In genomic region chr2:241534293-241534692, GRCh38 we compare ENCODE assay signal across 18 cellular contexts. TPM values are rescaled to one million over a fixed set of nuclear protein-coding genes. Genes with fewer than 3 reads are reported as not detected.
A peak's percentile ranks its signal among the peaks of the same experiment; 100 is the strongest.
DNase-seq lines count a peak whose midpoint lies in the region; ATAC-seq, FAIRE-seq and TF ChIP-seq lines count a peak whose summit lies in the region.
"Had no signal": no experiment of that assay in that cellular context is flagged by ENCODE, and none has a peak within 500 bp of the region (broad histone marks: within the 10 kb centered on the region; RNA-seq: fewer than 3 reads in every experiment).

No MANE protein-coding gene starts in this region.

- no peaks in the 10 kb centered on the region for H3K9me3 ChIP-seq in OCI-LY3 (ENCODE audit: insufficient read depth, low read length)
- H3K9me3 ChIP-seq in H1 (ENCODE audit: insufficient read depth in 2 of 2, low read depth in 1 of 2, low read length in 1 of 2): no peaks in the 10 kb centered on the region
- no peaks in the 10 kb centered on the region for H3K9me3 ChIP-seq in PC-9 (ENCODE audit: insufficient read depth, low read depth)
- no peaks in the 10 kb centered on the region for H3K9me3 ChIP-seq in SJCRH30 (replicated peaks)
- H3K9me3 ChIP-seq: Caco-2 had no signal

- no peak overlapping the region for H3K4ac ChIP-seq in H1 (replicated peaks; ENCODE audit: insufficient read length, low read depth, low read length)

- TF ChIP-seq EP300 in H1 (IDR thresholded peaks at IDR 0.05; ENCODE audit: borderline replicate concordance in 1 of 2, low read depth in 2 of 2, low read length in 2 of 2): no peak

- no peak overlapping the region for H2BK5ac ChIP-seq in H1 (ENCODE audit: low read depth, low read length)

- H3K27me3 ChIP-seq in OCI-LY3 (ENCODE audit: low read depth, low read length) (no peaks in the 10 kb centered on the region), H1 (replicated peaks in 1 of 4; ENCODE audit: control insufficient read depth in 3 of 4, extremely low read depth in 1 of 4, insufficient read depth in 3 of 4, low read length in 3 of 4) (no peaks in the 10 kb centered on the region), PC-9 (ENCODE audit: insufficient read depth, low read depth) (peaks cover 28% of the 10 kb centered on the region), SJCRH30 (no peaks in the 10 kb centered on the region), foreskin keratinocyte (peaks cover 12% of the 10 kb centered on the region)

- TF ChIP-seq RAD21 in H1 (IDR thresholded peaks at IDR 0.05 in 1 of 2, conservative IDR thresholded peaks at IDR 0.05 in 1 of 2; ENCODE audit: low read depth in 2 of 2, low read length in 2 of 2): no peak

- no peak overlapping the region for H3K27ac Mint-ChIP-seq in neural crest cell (ENCODE audit: unreplicated experiment)
- H3K27ac Mint-ChIP-seq: CD4-positive, alpha-beta T cell; GM23338 had no signal

- H3K4me2 ChIP-seq in OCI-LY3 (ENCODE audit: low read length): 0 out of 2 replicates have a peak overlapping the region, but pooled peaks have one; percentile 49
- no peak overlapping the region for H3K4me2 ChIP-seq in H1 (ENCODE audit: insufficient read depth in 1 of 2, low read depth in 2 of 2, low read length in 2 of 2)
- no peak overlapping the region for H3K4me2 ChIP-seq in PC-9
- H3K4me2 ChIP-seq: GM23338 had no signal

- H3K4me3 ChIP-seq in OCI-LY3 (ENCODE audit: low read length) (no peak overlapping the region), H1 (ENCODE audit: extremely low read depth in 1 of 4, insufficient read depth in 2 of 4, low read depth in 3 of 4, low read length in 4 of 4) (no peak overlapping the region), PC-9 (no peak overlapping the region), SJCRH30 (no peak overlapping the region)
- H3K4me3 ChIP-seq: GM23338 had no signal

- H4K8ac ChIP-seq in H1 (ENCODE audit: extremely low read depth, insufficient read depth, low read length): peak overlapping the region; percentile 35; the same call in 1 of the 2 replicates

- H3K79me2 ChIP-seq in OCI-LY3 (ENCODE audit: low read length): no peaks in the 10 kb centered on the region
- no peaks in the 10 kb centered on the region for H3K79me2 ChIP-seq in H1 (ENCODE audit: control insufficient read depth in 1 of 2, insufficient read depth in 2 of 2, low read length in 2 of 2)
- H3K79me2 ChIP-seq in PC-9 (ENCODE audit: low read depth): no peaks in the 10 kb centered on the region

- intact Hi-C loops in PC-9 (cut with micrococcal nuclease; ENCODE audit: unreplicated experiment): no loop called here

- H3K9ac ChIP-seq in OCI-LY3 (ENCODE audit: low read length) (no peak overlapping the region), H1 (replicated peaks in 1 of 4; ENCODE audit: extremely low read depth in 1 of 4, low read depth in 3 of 4, low read length in 3 of 4) (no peak overlapping the region)

- H2AFZ ChIP-seq in OCI-LY3 (ENCODE audit: low read depth, low read length) (no peak overlapping the region), H1 (ENCODE audit: low read length) (no peak overlapping the region), PC-9 (no peak overlapping the region)
- H2AFZ ChIP-seq: GM23338 had no signal

- no peak overlapping the region for H4K5ac ChIP-seq in H1 (ENCODE audit: insufficient read length, low read depth, low read length)

- H3K79me1 ChIP-seq in H1 (ENCODE audit: low read depth, low read length): no peaks in the 10 kb centered on the region

- no peaks in the 10 kb centered on the region for H3K9me3 Mint-ChIP-seq in neural crest cell
- H3K9me3 Mint-ChIP-seq: CD4-positive, alpha-beta T cell; GM23338 had no signal

- H3K23ac ChIP-seq in H1 (ENCODE audit: insufficient read length): no peak overlapping the region

- H3K36me3 ChIP-seq in OCI-LY3 (replicated peaks; ENCODE audit: low read depth, low read length) (no peaks in the 10 kb centered on the region), H1 (ENCODE audit: control insufficient read depth in 2 of 4, insufficient read depth in 4 of 4, low read length in 3 of 4) (no peaks in the 10 kb centered on the region), PC-9 (ENCODE audit: low read depth) (no peaks in the 10 kb centered on the region), SJCRH30 (no peaks in the 10 kb centered on the region)

- H3K18ac ChIP-seq in H1 (ENCODE audit: extremely low read depth, low read length): no peak overlapping the region

- no peak overlapping the region for H2BK120ac ChIP-seq in H1 (replicated peaks; ENCODE audit: low read depth, low read length)

- no peaks in the 10 kb centered on the region for H3F3A ChIP-seq in PC-9 (ENCODE audit: insufficient read depth, low read depth)

- no TSS peak for BruUV-seq in PC-9 (replicated peaks; lab: Mats Ljungman, UMichigan)

- H2BK15ac ChIP-seq in H1 (ENCODE audit: low read length): no peak overlapping the region

- H2AK5ac ChIP-seq in H1 (ENCODE audit: low read depth, low read length): no peak overlapping the region

- no peak overlapping the region for H4K91ac ChIP-seq in H1 (replicated peaks; ENCODE audit: insufficient read length, low read length)

- no peaks in the 10 kb centered on the region for H4K20me1 ChIP-seq in OCI-LY3 (ENCODE audit: insufficient read depth, low read length)
- H4K20me1 ChIP-seq in H1 (replicated peaks in 1 of 2; ENCODE audit: control insufficient read depth in 1 of 2, insufficient read depth in 2 of 2, low read length in 2 of 2): no peaks in the 10 kb centered on the region
- H4K20me1 ChIP-seq in PC-9 (ENCODE audit: insufficient read depth): no peaks in the 10 kb centered on the region

- H2BK20ac ChIP-seq in H1 (ENCODE audit: low read length): no peak overlapping the region

- H3K4me1 ChIP-seq in OCI-LY3 (ENCODE audit: low read length): peaks cover 15% of the 10 kb centered on the region
- no peaks in the 10 kb centered on the region; a peak in 1 of 7 replicates for H3K4me1 ChIP-seq in H1 (replicated peaks in 1 of 4; ENCODE audit: control insufficient read depth in 3 of 4, insufficient read depth in 4 of 4, low read length in 3 of 4)
- no peaks in the 10 kb centered on the region for H3K4me1 ChIP-seq in PC-9 (replicated peaks; ENCODE audit: insufficient read depth)
- peaks cover 2% of the 10 kb centered on the region; the same call in 1 of the 2 replicates for H3K4me1 ChIP-seq in SJCRH30
- no peaks in the 10 kb centered on the region for H3K4me1 ChIP-seq in foreskin keratinocyte
- H3K4me1 ChIP-seq: Caco-2 had no signal

- no peak for TF ChIP-seq POLR2A in H1 (IDR thresholded peaks at IDR 0.05; ENCODE audit: control extremely low read depth in 1 of 2, low read depth in 2 of 2, low read length in 2 of 2)

- no peaks in the 10 kb centered on the region for H3K9me2 ChIP-seq in PC-9 (ENCODE audit: insufficient read depth)

- POLR2A ChIA-PET in H1 (lab: Charles Lee; ENCODE audit: partially characterized antibody) (interaction anchor here (1.6 kb wide), 1 partner anchor 23 kb away, joined by 3 read pairs; no protein-coding TSS in a partner anchor), PC-9 (lab: Charles Lee; ENCODE audit: unreplicated experiment) (no interaction called here)

- peaks cover 26% of the 10 kb centered on the region for H3K4me1 Mint-ChIP-seq in neural crest cell

- no peak for ATAC-seq in foreskin keratinocyte

- H3K14ac ChIP-seq in H1 (ENCODE audit: insufficient read length): no peak overlapping the region

- peak overlapping the region; percentile 8 for H3K4me3 Mint-ChIP-seq in neural crest cell
- H3K4me3 Mint-ChIP-seq: CD4-positive, alpha-beta T cell; GM23338 had no signal

- no peak overlapping the region for H3K56ac ChIP-seq in H1 (replicated peaks; ENCODE audit: insufficient read length, low read depth, low read length)

- no peak overlapping the region for H3K27ac ChIP-seq in OCI-LY3 (ENCODE audit: low read length)
- H3K27ac ChIP-seq in H1 (ENCODE audit: low read depth, low read length): no peak overlapping the region
- no peak overlapping the region for H3K27ac ChIP-seq in PC-9
- no peak overlapping the region for H3K27ac ChIP-seq in SJCRH30
- H3K27ac ChIP-seq in foreskin keratinocyte: no peak overlapping the region
- H3K27ac ChIP-seq: C4-2B had no signal

- no peak for FAIRE-seq in H1 (lab: Jason Lieb, UNC)
- FAIRE-seq: A204.1, D721Med, G401.6, GM12892, GM18507 had no signal

- H3K23me2 ChIP-seq in H1 (ENCODE audit: low read depth, low read length): no peaks in the 10 kb centered on the region

- CTCF ChIA-PET in H1 (lab: Charles Lee; ENCODE audit: partially characterized antibody): no interaction called here
- CTCF ChIA-PET in PC-9 (lab: Charles Lee): no interaction called here

- H3K27me3 Mint-ChIP-seq in neural crest cell (ENCODE audit: low read depth): peaks cover 13% of the 10 kb centered on the region

- H2BK12ac ChIP-seq in H1 (ENCODE audit: low read depth, low read length): no peak overlapping the region

- no peaks in the 10 kb centered on the region for H3K36me3 Mint-ChIP-seq in neural crest cell (ENCODE audit: low read depth)

- no peak for DNase-seq in H1 (ENCODE audit: low read depth in 1 of 2, low spot score in 2 of 2)
- no peak for DNase-seq in neural crest cell (ENCODE audit: low read depth, low spot score)
- no peak for DNase-seq in PC-9
- no peak for DNase-seq in SJCRH30
- no peak for DNase-seq in foreskin keratinocyte
- no peak for DNase-seq in stimulated activated CD4-positive, alpha-beta T cell treated with anti-CD3 and anti-CD28 coated beads, Interleukin-15, amount 100 ng/mL, for 24 hours
- DNase-seq: ACHN; AML-193; Caco-2; CD4-positive, alpha-beta T cell had no signal

- TF ChIP-seq CTCF in OCI-LY3 (IDR thresholded peaks at IDR 0.05; ENCODE audit: low read depth, low read length) (no peak), H1 (IDR thresholded peaks at IDR 0.05; ENCODE audit: control extremely low read depth in 1 of 3, insufficient read depth in 1 of 3, low read depth in 1 of 3, low read length in 3 of 3) (no peak), neural crest cell (conservative IDR thresholded peaks at IDR 0.05) (no peak), PC-9 (conservative IDR thresholded peaks at IDR 0.05) (no peak), foreskin keratinocyte (conservative IDR thresholded peaks at IDR 0.05) (no peak)

- 87% methylated on average over 7 of the region's 7 CpGs; no CpG with 5 or more reads in 1 of the 2 experiments for WGBS in H1 (ENCODE audit: extremely low coverage in 1 of 2, insufficient coverage in 1 of 2, insufficient read length in 1 of 2, insufficient replicate concordance in 2 of 2, low coverage in 1 of 2, low lambda C conversion rate in 2 of 2, missing lambda C conversion rate in 1 of 2), 2 experiments

RNA-seq across cellular contexts. Expression of gene BOK, which starts 24.3 kb away (rescaled TPM):
- 33.7 and 34.7 TPM in 2 replicates for total RNA-seq in H1 (2021; fragmentation: NEBNext Ultra II Directional; extraction: Animal tissue kit (Norgen Biotek cat#: 25700))
- polyA plus RNA-seq in H1 (2011; rRNA removed) (37.6 and 47.9 TPM in 2 replicates), foreskin keratinocyte (43.1 and 56.5 TPM in 2 replicates)
- polyA plus RNA-seq in H1 (2011; cell fraction: cytosol; rRNA removed): 33.5 TPM
- 50.2 TPM for polyA plus RNA-seq in H1 (2011; cell fraction: nucleus; rRNA removed)
- 18.3 to 27.4 TPM (median 25.2 TPM) in 4 replicates for polyA plus RNA-seq in H1 (2012, experiment 1 of 2)
- polyA plus RNA-seq in H1 (2012, experiment 2 of 2): 30.5 TPM
- 25.1 TPM for polyA plus RNA-seq in H1 (2013, experiment 1 of 2)
- 24.1 TPM for polyA plus RNA-seq in H1 (2013, experiment 2 of 2)
- polyA minus RNA-seq in H1 (2011; rRNA and poly(A)+ RNA removed): 14.2 and 14.4 TPM in 2 replicates
- 13.2 TPM for polyA minus RNA-seq in H1 (2011; cell fraction: cytosol; rRNA and poly(A)+ RNA removed)
- polyA minus RNA-seq in H1 (2011; cell fraction: nucleus; rRNA and poly(A)+ RNA removed): 12.3 TPM
- total RNA-seq in neural crest cell (6.9 and 8.7 TPM in 2 replicates), PC-9 (2021) (72.8 and 107 TPM in 2 replicates), foreskin keratinocyte (36.9 and 46.1 TPM in 2 replicates)
- total RNA-seq in SJCRH30 (2014; rRNA removed; shearing (Covaris generic)): 6.6 and 7.3 TPM in 2 replicates
- total RNA-seq: CD4-positive, alpha-beta T cell had no signal

RNA-seq across cellular contexts. Expression of gene STK25, which starts 25.9 kb away (rescaled TPM):
- total RNA-seq in H1 (2021; fragmentation: NEBNext Ultra II Directional; extraction: Animal tissue kit (Norgen Biotek cat#: 25700)): 159 and 162 TPM in 2 replicates
- polyA plus RNA-seq in H1 (2011; rRNA removed) (546 and 743 TPM in 2 replicates), foreskin keratinocyte (140 and 158 TPM in 2 replicates)
- 422 TPM for polyA plus RNA-seq in H1 (2011; cell fraction: cytosol; rRNA removed)
- 1,385 TPM for polyA plus RNA-seq in H1 (2011; cell fraction: nucleus; rRNA removed)
- 179 to 242 TPM (median 225 TPM) in 4 replicates for polyA plus RNA-seq in H1 (2012, experiment 1 of 2)
- polyA plus RNA-seq in H1 (2012, experiment 2 of 2): 236 TPM
- polyA plus RNA-seq in H1 (2013, experiment 1 of 2): 117 TPM
- polyA plus RNA-seq in H1 (2013, experiment 2 of 2): 108 TPM
- polyA minus RNA-seq in H1 (2011; rRNA and poly(A)+ RNA removed): 256 and 338 TPM in 2 replicates
- polyA minus RNA-seq in H1 (2011; cell fraction: cytosol; rRNA and poly(A)+ RNA removed): 108 TPM
- 190 TPM for polyA minus RNA-seq in H1 (2011; cell fraction: nucleus; rRNA and poly(A)+ RNA removed)
- total RNA-seq in neural crest cell (215 and 223 TPM in 2 replicates), PC-9 (2021) (201 and 268 TPM in 2 replicates), foreskin keratinocyte (154 and 173 TPM in 2 replicates)
- 132 and 171 TPM in 2 replicates for total RNA-seq in SJCRH30 (2014; rRNA removed; shearing (Covaris generic))
